Comparison of ENCODE assay signal across 31 cellular contexts in genomic region chr12:131438874-131439273, GRCh38.
DNase-seq lines count a peak whose midpoint lies in the region; ATAC-seq, FAIRE-seq and TF ChIP-seq lines count a peak whose summit lies in the region.
"Had no signal": no experiment of that assay in that cellular context is flagged by ENCODE, and none has a peak within 500 bp of the region (broad histone marks: within the 10 kb centered on the region; RNA-seq: fewer than 3 reads in every experiment).

No MANE protein-coding gene starts in this region.

- H3K4me1 ChIP-seq in HCT116 (ENCODE audit: control insufficient read depth in 1 of 2, insufficient read depth in 2 of 2, low read length in 2 of 2) (peaks cover 2 to 6% of the 10 kb centered on the region in 2 experiments; a peak in 3 of 4 replicates), HepG2 (ENCODE audit: insufficient read depth, low read length) (no peaks in the 10 kb centered on the region), suprapubic skin (no peaks in the 10 kb centered on the region)
- H3K4me1 ChIP-seq: gastroesophageal sphincter had no signal

- no peak for TF ChIP-seq POLR2A in HCT116 (IDR thresholded peaks at IDR 0.05; ENCODE audit: borderline replicate concordance, extremely low read depth, insufficient read depth, insufficient read length)
- TF ChIP-seq POLR2A in HepG2 (IDR thresholded peaks at IDR 0.05; ENCODE audit: insufficient read depth in 1 of 2, low read depth in 2 of 2, low read length in 2 of 2): no peak
- TF ChIP-seq POLR2A in suprapubic skin (IDR thresholded peaks at IDR 0.05): no peak

- BruUV-seq in HCT116 (replicated peaks; lab: Mats Ljungman, UMichigan) (no TSS peak), HepG2 (replicated peaks; lab: Mats Ljungman, UMichigan) (no TSS peak)

- in situ Hi-C loops in HepG2 (cut with HindIII; ENCODE audit: extremely low pct_ligation_motif_present, low pct_unique_long_range_greater_than_20kb): loop anchor here (10.0 kb wide), 1 partner anchor 214 kb away; no protein-coding TSS in a partner anchor

- TF ChIP-seq CTCF in HCT116 (IDR thresholded peaks at IDR 0.05 in 2 of 3, conservative IDR thresholded peaks at IDR 0.05 in 1 of 3; ENCODE audit: borderline replicate concordance in 1 of 3, insufficient read depth in 1 of 3, low read depth in 2 of 3, low read length in 2 of 3) (peak in 2 of 3 experiments; percentile 12 to 16; a peak in 1 of 6 replicates), HepG2 (CRISPR knock-in tag; IDR thresholded peaks at IDR 0.05) (peak; percentile 18), suprapubic skin (IDR thresholded peaks at IDR 0.05) (no peak)

- H3K4me3 ChIP-seq in HCT116 (replicated peaks in 1 of 2; ENCODE audit: low read depth in 1 of 2, low read length in 2 of 2) (no peak overlapping the region), HepG2 (replicated peaks in 1 of 3; ENCODE audit: insufficient read depth in 1 of 3, low read depth in 2 of 3, low read length in 3 of 3) (no peak overlapping the region), suprapubic skin (no peak overlapping the region)
- H3K4me3 ChIP-seq: body of pancreas, gastroesophageal sphincter, ovary, smooth muscle cell had no signal

- RAD21 ChIA-PET in HCT116 (lab: Charles Lee; ENCODE audit: low non-redundant PET in 1 of 2, low total read pairs in 2 of 2, uncharacterized antibody in 2 of 2, unreplicated experiment in 2 of 2): interaction anchor here in 1 of 2 experiments (0.6 kb wide), 1 partner anchor 552 kb away, joined by 3 read pairs; no protein-coding TSS in a partner anchor

- 9% methylated on average over 10 of the region's 14 CpGs for WGBS in HepG2 (ENCODE audit: low lambda C conversion rate)
- 74% methylated on average over 14 of the region's 14 CpGs for WGBS in suprapubic skin

- intact Hi-C loops in HCT116 (cut with micrococcal nuclease): no loop called here
- intact Hi-C loops in HepG2 (cut with micrococcal nuclease; ENCODE audit: unreplicated experiment): no loop called here

- no peak overlapping the region for H3K27ac ChIP-seq in HCT116 (ENCODE audit: low read depth, low read length)
- no peak overlapping the region for H3K27ac ChIP-seq in HepG2 (ENCODE audit: extremely low read length, insufficient read depth, low read length)
- H3K27ac ChIP-seq in suprapubic skin: peak overlapping the region; percentile 62
- H3K27ac ChIP-seq: body of pancreas, gastroesophageal sphincter, ovary had no signal

- POLR2A ChIA-PET in HCT116 (lab: Charles Lee) (interaction anchor here (0.7 to 1.1 kb wide), 2 partner anchors 211 to 213 kb away, joined by 3 read pairs; no protein-coding TSS in a partner anchor), HepG2 (lab: Yijun Ruan, JAX) (no interaction called here)

- no peak for DNase-seq in HCT116 (ENCODE audit: low read depth, low spot score)
- peak; percentile 79 for DNase-seq in SK-N-DZ (ENCODE audit: low spot score)
- DNase-seq in HepG2 (ENCODE audit: low spot score): peak; percentile 3
- no peak for DNase-seq in suprapubic skin (ENCODE audit: low spot score in 2 of 2)
- no peak for DNase-seq in NCI-H69 (lab: John Stamatoyannopoulos, UW)
- DNase-seq: activated B cell treated with CpG ODN at 0.5 μM for 24 hours; activated CD4-positive, alpha-beta T cell treated with anti-CD3 and anti-CD28 coated beads, Interleukin-2, amount 50 U/mL, for 1 hour; activated T-cell treated with anti-CD3 and anti-CD28 coated beads, Interleukin-2, amount 50 U/mL, for 4 hours; body of pancreas; C1 segment of cervical spinal cord; cerebellar nuclear complex; COR-L47; DND-41; hypothalamus; KBM-7; left ventricle myocardium superior; naive thymus-derived CD4-positive, alpha-beta T cell; NCI-H1105 treated with DMSO at 0.1 percent for 48 hours; NCI-H1930; NCI-H774; OCI-M1; ovary; retina; stimulated activated CD4-positive, alpha-beta T cell treated with anti-CD3 and anti-CD28 coated beads, Interleukin-2, amount 100 ng/mL, for 24 hours; T1000 had no signal

- H3K9me3 ChIP-seq in HCT116 (ENCODE audit: control insufficient read depth in 1 of 2, insufficient read depth in 1 of 2, low read depth in 1 of 2, low read length in 2 of 2): no peaks in the 10 kb centered on the region
- H3K9me3 ChIP-seq in HepG2 (ENCODE audit: low read length): no peaks in the 10 kb centered on the region
- no peaks in the 10 kb centered on the region for H3K9me3 ChIP-seq in suprapubic skin
- H3K9me3 ChIP-seq: body of pancreas, gastroesophageal sphincter, ovary had no signal

- H2AFZ ChIP-seq in HCT116 (ENCODE audit: low read depth, low read length, poor library complexity, severe bottlenecking) (no peak overlapping the region), HepG2 (ENCODE audit: low read length) (no peak overlapping the region)

- peak; percentile 62 for ATAC-seq in HCT116
- peak; percentile 84 for ATAC-seq in HepG2
- no peak for ATAC-seq in GM19035 (IDR thresholded peaks at IDR 0.05; ENCODE audit: unreplicated experiment)
- no peak for ATAC-seq in HG02610 (IDR thresholded peaks at IDR 0.05; ENCODE audit: unreplicated experiment)
- ATAC-seq: activated T-cell treated with anti-CD3 and anti-CD28 coated beads, Interleukin-2, amount 50 U/mL, for 4 hours; body of pancreas; gastroesophageal sphincter; left ventricle myocardium superior; naive thymus-derived CD4-positive, alpha-beta T cell had no signal

- no peaks in the 10 kb centered on the region for H3K9me2 ChIP-seq in HCT116 (ENCODE audit: insufficient read depth)

- H4K20me1 ChIP-seq in HCT116 (ENCODE audit: insufficient read depth) (no peaks in the 10 kb centered on the region), HepG2 (ENCODE audit: insufficient read depth, low read length) (no peaks in the 10 kb centered on the region)

- FAIRE-seq in HepG2 (lab: Jason Lieb, UNC): no peak
- FAIRE-seq: H54, urothelium cell line had no signal

- no peak overlapping the region for H3K9ac ChIP-seq in HCT116 (ENCODE audit: low read length)
- H3K9ac ChIP-seq in HepG2 (ENCODE audit: insufficient read depth, low read depth, low read length): no peak overlapping the region

- TF ChIP-seq RAD21 in HCT116 (IDR thresholded peaks at IDR 0.05; ENCODE audit: low read depth): no peak
- TF ChIP-seq RAD21 in HepG2 (CRISPR knock-in tag; IDR thresholded peaks at IDR 0.05): no peak

- H3K79me2 ChIP-seq in HCT116 (ENCODE audit: insufficient read depth, low read length) (no peaks in the 10 kb centered on the region), HepG2 (ENCODE audit: insufficient read depth, low read length) (no peaks in the 10 kb centered on the region)

- H3K4me2 ChIP-seq in HCT116 (ENCODE audit: low read length) (no peak overlapping the region), HepG2 (ENCODE audit: low read depth, low read length) (no peak overlapping the region)
- H3K4me2 ChIP-seq: smooth muscle cell had no signal

- H3K36me3 ChIP-seq in HCT116 (ENCODE audit: control insufficient read depth in 1 of 2, insufficient read depth in 2 of 2, low read length in 2 of 2) (no peaks in the 10 kb centered on the region), HepG2 (replicated peaks in 1 of 2; ENCODE audit: control insufficient read depth in 1 of 2, insufficient read depth in 2 of 2, low read length in 2 of 2) (no peaks in the 10 kb centered on the region), suprapubic skin (no peaks in the 10 kb centered on the region)
- H3K36me3 ChIP-seq: gastroesophageal sphincter, ovary had no signal

- CTCF ChIA-PET in HCT116 (lab: Charles Lee): interaction anchor here (1.1 kb wide), 1 partner anchor 212 kb away, joined by 4 read pairs; no protein-coding TSS in a partner anchor
- CTCF ChIA-PET in HepG2 (lab: Yijun Ruan, JAX; ENCODE audit: low intra/inter-chr PET ratio, low total read pairs): no interaction called here

- TF ChIP-seq EP300 in HepG2 (IDR thresholded peaks at IDR 0.05; ENCODE audit: low read depth in 2 of 2, low read length in 2 of 2) (no peak), HepG2 (CRISPR knock-in tag; IDR thresholded peaks at IDR 0.05; ENCODE audit: borderline replicate concordance) (no peak), suprapubic skin (IDR thresholded peaks at IDR 0.05) (no peak)

- H3K27me3 ChIP-seq in HCT116 (ENCODE audit: insufficient read depth, low read length): no peaks in the 10 kb centered on the region
- peaks cover 2 to 14% of the 10 kb centered on the region in 2 experiments; a peak in 3 of 5 replicates for H3K27me3 ChIP-seq in HepG2 (ENCODE audit: control insufficient read depth in 1 of 2, insufficient read depth in 2 of 2, low read length in 2 of 2)
- H3K27me3 ChIP-seq in suprapubic skin: peaks cover 32% of the 10 kb centered on the region
- H3K27me3 ChIP-seq: body of pancreas, ovary had no signal

TF ChIP-seq in HCT116, 20 proteins besides CTCF, POLR2A, EP300 and RAD21:
- TF ChIP-seq SIN3A (IDR thresholded peaks at IDR 0.05; ENCODE audit: low read depth): no peak

TF ChIP-seq in HepG2, 621 proteins besides CTCF, POLR2A, EP300 and RAD21:
- no peak for TF ChIP-seq KLF15 (CRISPR knock-in tag; IDR thresholded peaks at IDR 0.05; ENCODE audit: borderline replicate concordance)
- TF ChIP-seq ZNF143 (CRISPR knock-in tag; IDR thresholded peaks at IDR 0.05): no peak
- TF ChIP-seq FOXK2 (IDR thresholded peaks at IDR 0.05): no peak
- TF ChIP-seq ZNF329 (CRISPR knock-in tag; IDR thresholded peaks at IDR 0.05; ENCODE audit: low read depth): no peak
- TF ChIP-seq ZFP82 (CRISPR knock-in tag; IDR thresholded peaks at IDR 0.05; ENCODE audit: borderline replicate concordance): no peak
- no peak for TF ChIP-seq ZXDC (CRISPR knock-in tag; IDR thresholded peaks at IDR 0.05)
- peak; percentile 94 for TF ChIP-seq RFX5 (IDR thresholded peaks at IDR 0.05; ENCODE audit: low read depth, low read length)

Comparison
In these comparisons a context has a peak if more than half of its experiments do, and no peak if none do; other contexts are left out.
1. ATAC-seq: peak in HCT116 (single experiment) and HepG2 (single experiment); none in GM19035 (single experiment) and HG02610 (single experiment).
2. DNase-seq: peak in SK-N-DZ (single experiment) and HepG2 (single experiment); none in HCT116 (single experiment), suprapubic skin (0 of 2) and NCI-H69 (single experiment).
3. CTCF ChIP-seq: peak in HCT116 (2 of 3) and HepG2 (single experiment); none in suprapubic skin (0 of 2).
4. Of the 20 proteins assayed by ChIP-seq in both HepG2 and HCT116: peak only in HepG2: none; only in HCT116: none; in both: CTCF; in neither: 19.